8 cellular contexts compared by ENCODE assay signal in the genomic region with DNA sequence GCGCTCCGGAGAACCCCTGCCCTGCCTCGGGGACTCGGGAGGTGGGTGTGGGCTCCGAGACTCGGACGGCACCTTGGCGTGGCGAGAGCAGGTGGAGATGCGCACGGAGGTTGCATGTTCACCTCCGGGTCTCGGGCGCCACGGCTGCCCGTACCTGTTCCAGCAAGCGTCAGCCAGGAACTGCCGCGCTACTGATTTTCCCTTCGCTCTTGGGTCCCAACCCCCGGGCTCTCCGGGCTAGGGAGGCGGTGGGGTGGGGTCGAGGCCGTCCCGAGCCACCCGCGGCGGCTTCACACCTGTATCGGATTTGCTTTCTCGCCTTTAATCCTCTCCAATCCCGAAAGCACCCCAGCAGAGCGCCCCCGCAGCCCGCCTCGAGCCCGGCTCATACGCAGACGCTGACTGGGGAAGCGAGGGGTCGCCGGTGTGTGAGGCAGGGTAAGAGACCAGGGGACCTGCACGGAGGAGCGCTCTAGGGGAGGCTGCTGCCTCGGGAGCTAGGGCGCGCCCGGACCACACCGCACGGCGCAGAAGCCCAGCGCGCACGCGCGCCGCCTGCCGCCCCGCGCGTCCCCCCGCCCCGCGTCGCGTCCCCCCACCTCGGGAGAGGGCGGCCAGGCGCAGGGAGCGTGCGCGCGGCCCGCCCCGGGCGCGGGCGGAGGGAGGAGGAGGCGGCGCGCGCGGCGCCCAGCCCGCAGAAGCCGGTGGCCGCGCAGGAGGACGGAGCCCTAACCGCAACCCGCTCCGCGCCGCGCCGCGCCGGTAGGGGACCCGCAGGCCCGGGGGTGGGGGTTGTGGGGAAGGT. TPM values are rescaled to one million over a fixed set of nuclear protein-coding genes. Genes with fewer than 3 reads are reported as not detected.
DNase-seq lines count a peak whose midpoint lies in the region; ATAC-seq and TF ChIP-seq lines count a peak whose summit lies in the region.

A gene with protein sequence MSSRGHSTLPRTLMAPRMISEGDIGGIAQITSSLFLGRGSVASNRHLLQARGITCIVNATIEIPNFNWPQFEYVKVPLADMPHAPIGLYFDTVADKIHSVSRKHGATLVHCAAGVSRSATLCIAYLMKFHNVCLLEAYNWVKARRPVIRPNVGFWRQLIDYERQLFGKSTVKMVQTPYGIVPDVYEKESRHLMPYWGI (plus strand): TSS at position 695 of the 805 bp plus-strand sequence. CDS start 22,382 bp downstream, outside the sequence.

- H3K36me3 ChIP-seq in stomach: no peaks in the 10 kb centered on the region

- WGBS in stomach, 5 donors: 0 to 1% (median 1%) methylated on average over 23 to 94 of the region's 100 CpGs

- peak; percentile 47 for ATAC-seq in GM21526 (IDR thresholded peaks at IDR 0.05; ENCODE audit: low FRiP score, unreplicated experiment)

- peak within 1 kb of the TSS; percentile 98 for H3K4me3 Mint-ChIP-seq in neural crest cell

- intact Hi-C loops in stomach (cut with DNase I; ENCODE audit: low total_unique reads): no loop called here

- H3K4me3 ChIP-seq in fibroblast of villous mesenchyme (ENCODE audit: low read depth, low read length) (peak within 1 kb of the TSS; percentile 83), stomach (peak within 1 kb of the TSS; percentile 74 to 94 (median 85))

- H3K27me3 Mint-ChIP-seq in neural crest cell (ENCODE audit: low read depth): peaks cover 18% of the 10 kb centered on the region

- in situ Hi-C loops in KBM-7 (cut with MboI; ENCODE audit: low pct_unique_long_range_greater_than_20kb, low sequenced_read_pairs): no loop called here

- H3K9me3 Mint-ChIP-seq in neural crest cell: no peaks in the 10 kb centered on the region

- H3K27ac Mint-ChIP-seq in neural crest cell (ENCODE audit: unreplicated experiment): peak within 1 kb of the TSS; percentile 7

- H3K4me1 ChIP-seq in stomach: peaks cover 21 to 46% (median 34%) of the 10 kb centered on the region in 4 donors

- peaks cover 52% of the 10 kb centered on the region for H3K4me1 Mint-ChIP-seq in neural crest cell

- DNase-seq in DMS153 treated with DMSO at 0.1 percent for 48 hours (lab: John Stamatoyannopoulos, UW; ENCODE audit: unreplicated experiment) (peak; percentile 55), KBM-7 (peak; percentile 69), activated gamma-delta T cell (lab: John Stamatoyannopoulos, UW) (peak; percentile 80), fibroblast of villous mesenchyme (ENCODE audit: low read depth) (peak; percentile 81), neural crest cell (ENCODE audit: low read depth, low spot score) (peak; percentile 70), stomach (peak; percentile 82)

- H3K27me3 ChIP-seq in stomach: peaks cover 0 to 4% (median 0%) of the 10 kb centered on the region in 3 donors

- TF ChIP-seq POLR2A in Raji (IDR thresholded peaks at IDR 0.05; ENCODE audit: insufficient read depth, low read depth, low read length): peak; percentile 89
- TF ChIP-seq POLR2A in stomach (IDR thresholded peaks at IDR 0.05): no peak

- peak within 1 kb of the TSS; percentile 87 to 93 (median 91) for H3K27ac ChIP-seq in stomach

- no peak for TF ChIP-seq EP300 in stomach (IDR thresholded peaks at IDR 0.05)

- TF ChIP-seq CTCF in fibroblast of villous mesenchyme (IDR thresholded peaks at IDR 0.05; ENCODE audit: insufficient read depth, low read depth, low read length) (no peak), neural crest cell (conservative IDR thresholded peaks at IDR 0.05) (no peak), stomach (IDR thresholded peaks at IDR 0.05) (no peak)

- no peaks in the 10 kb centered on the region for H3K9me3 ChIP-seq in stomach

- no peaks in the 10 kb centered on the region for H3K36me3 Mint-ChIP-seq in neural crest cell (ENCODE audit: low read depth)

RNA-seq across cellular contexts. Expression of the gene that starts here (rescaled TPM):
- total RNA-seq in fibroblast of villous mesenchyme (65.7 and 91.5 TPM in 2 replicates), neural crest cell (21.0 and 21.5 TPM in 2 replicates), stomach (1 to 10 TPM in 3 of 5 donors, not detected in 2; 3.1 to 5.5 (median 4.8) TPM)
- 1 to 10 TPM; 6.6 to 7.8 (median 6.9) TPM for polyA plus RNA-seq in stomach

Comparison
In these comparisons a context has a peak if more than half of its experiments do, and no peak if none do; other contexts are left out.
1. Peak in every context shown above with its lines: DNase-seq, ATAC-seq, H3K4me3 ChIP-seq and H3K27ac ChIP-seq.